In the genomic region with DNA sequence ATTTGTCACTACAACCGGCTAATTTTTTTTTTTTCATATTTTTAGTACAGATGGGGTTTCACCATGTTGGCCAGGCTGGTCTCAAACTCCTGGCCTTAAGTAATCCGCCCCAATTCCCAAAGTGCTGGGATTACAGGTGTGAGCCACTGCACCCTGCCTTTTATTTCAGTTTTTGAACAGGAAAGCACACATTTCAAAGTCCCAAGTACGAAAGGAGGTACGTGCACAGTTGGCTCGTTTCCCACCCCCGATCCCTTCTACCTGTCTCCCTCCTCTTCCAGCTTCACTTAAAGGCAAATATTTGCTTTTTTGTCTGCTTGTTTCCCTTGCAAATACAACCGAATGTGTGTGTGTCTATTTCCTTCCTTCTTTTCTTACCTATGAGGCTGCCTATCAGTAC, we compare ENCODE assay signal across 1 cellular context.
TF ChIP-seq lines count a peak whose summit lies in the region.

No MANE protein-coding gene starts in this region.

TF ChIP-seq in HepG2, 621 proteins besides CTCF, POLR2A, EP300 and RAD21 (continued from another document and continues in another):
- TF ChIP-seq, protein P1, sequence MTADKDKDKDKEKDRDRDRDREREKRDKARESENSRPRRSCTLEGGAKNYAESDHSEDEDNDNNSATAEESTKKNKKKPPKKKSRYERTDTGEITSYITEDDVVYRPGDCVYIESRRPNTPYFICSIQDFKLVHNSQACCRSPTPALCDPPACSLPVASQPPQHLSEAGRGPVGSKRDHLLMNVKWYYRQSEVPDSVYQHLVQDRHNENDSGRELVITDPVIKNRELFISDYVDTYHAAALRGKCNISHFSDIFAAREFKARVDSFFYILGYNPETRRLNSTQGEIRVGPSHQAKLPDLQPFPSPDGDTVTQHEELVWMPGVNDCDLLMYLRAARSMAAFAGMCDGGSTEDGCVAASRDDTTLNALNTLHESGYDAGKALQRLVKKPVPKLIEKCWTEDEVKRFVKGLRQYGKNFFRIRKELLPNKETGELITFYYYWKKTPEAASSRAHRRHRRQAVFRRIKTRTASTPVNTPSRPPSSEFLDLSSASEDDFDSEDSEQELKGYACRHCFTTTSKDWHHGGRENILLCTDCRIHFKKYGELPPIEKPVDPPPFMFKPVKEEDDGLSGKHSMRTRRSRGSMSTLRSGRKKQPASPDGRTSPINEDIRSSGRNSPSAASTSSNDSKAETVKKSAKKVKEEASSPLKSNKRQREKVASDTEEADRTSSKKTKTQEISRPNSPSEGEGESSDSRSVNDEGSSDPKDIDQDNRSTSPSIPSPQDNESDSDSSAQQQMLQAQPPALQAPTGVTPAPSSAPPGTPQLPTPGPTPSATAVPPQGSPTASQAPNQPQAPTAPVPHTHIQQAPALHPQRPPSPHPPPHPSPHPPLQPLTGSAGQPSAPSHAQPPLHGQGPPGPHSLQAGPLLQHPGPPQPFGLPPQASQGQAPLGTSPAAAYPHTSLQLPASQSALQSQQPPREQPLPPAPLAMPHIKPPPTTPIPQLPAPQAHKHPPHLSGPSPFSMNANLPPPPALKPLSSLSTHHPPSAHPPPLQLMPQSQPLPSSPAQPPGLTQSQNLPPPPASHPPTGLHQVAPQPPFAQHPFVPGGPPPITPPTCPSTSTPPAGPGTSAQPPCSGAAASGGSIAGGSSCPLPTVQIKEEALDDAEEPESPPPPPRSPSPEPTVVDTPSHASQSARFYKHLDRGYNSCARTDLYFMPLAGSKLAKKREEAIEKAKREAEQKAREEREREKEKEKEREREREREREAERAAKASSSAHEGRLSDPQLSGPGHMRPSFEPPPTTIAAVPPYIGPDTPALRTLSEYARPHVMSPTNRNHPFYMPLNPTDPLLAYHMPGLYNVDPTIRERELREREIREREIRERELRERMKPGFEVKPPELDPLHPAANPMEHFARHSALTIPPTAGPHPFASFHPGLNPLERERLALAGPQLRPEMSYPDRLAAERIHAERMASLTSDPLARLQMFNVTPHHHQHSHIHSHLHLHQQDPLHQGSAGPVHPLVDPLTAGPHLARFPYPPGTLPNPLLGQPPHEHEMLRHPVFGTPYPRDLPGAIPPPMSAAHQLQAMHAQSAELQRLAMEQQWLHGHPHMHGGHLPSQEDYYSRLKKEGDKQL (CRISPR knock-in tag; IDR thresholded peaks at IDR 0.05; ENCODE audit: low read depth), result peak; percentile 86
- TF ChIP-seq ZNF20 (CRISPR knock-in tag; IDR thresholded peaks at IDR 0.05) (no peak), ZNF550 (CRISPR knock-in tag; IDR thresholded peaks at IDR 0.05; ENCODE audit: borderline replicate concordance) (no peak), SMARCE1 (IDR thresholded peaks at IDR 0.05; ENCODE audit: borderline replicate concordance) (no peak), CBX5 (CRISPR knock-in tag; IDR thresholded peaks at IDR 0.05; ENCODE audit: borderline replicate concordance) (no peak), RXRA (CRISPR knock-in tag; IDR thresholded peaks at IDR 0.05) (no peak; the same call in 1 of the 2 replicates), ERF (CRISPR knock-in tag; IDR thresholded peaks at IDR 0.05) (peak; percentile 66), NKX3-1 (CRISPR knock-in tag; IDR thresholded peaks at IDR 0.05) (no peak), NCOA2 (CRISPR knock-in tag; IDR thresholded peaks at IDR 0.05) (peak; percentile 72), ZNF644 (CRISPR knock-in tag; IDR thresholded peaks at IDR 0.05; ENCODE audit: low read depth) (0 out of 2 replicates have a peak, but pooled peaks have one; percentile 42), MED8 (CRISPR knock-in tag; IDR thresholded peaks at IDR 0.05; ENCODE audit: insufficient replicate concordance) (no peak), KDM1A (CRISPR knock-in tag; IDR thresholded peaks at IDR 0.05) (no peak), ZNF816 (CRISPR knock-in tag; IDR thresholded peaks at IDR 0.05; ENCODE audit: borderline replicate concordance) (peak; percentile 57; the same call in 1 of the 2 replicates), KAT2B (IDR thresholded peaks at IDR 0.05; ENCODE audit: borderline replicate concordance, low read depth, low read length) (no peak), ZSCAN21 (CRISPR knock-in tag; IDR thresholded peaks at IDR 0.05; ENCODE audit: borderline replicate concordance) (no peak), MED13 (CRISPR knock-in tag; IDR thresholded peaks at IDR 0.05) (no peak), ZNF44 (CRISPR knock-in tag; IDR thresholded peaks at IDR 0.05) (no peak), ZMYM2 (CRISPR knock-in tag; IDR thresholded peaks at IDR 0.05) (no peak; the same call in 1 of the 2 replicates), ONECUT2 (CRISPR knock-in tag; IDR thresholded peaks at IDR 0.05) (no peak), TCF12 (IDR thresholded peaks at IDR 0.05) (no peak), TCF12 (CRISPR knock-in tag; IDR thresholded peaks at IDR 0.05) (no peak; the same call in 1 of the 2 replicates)
- TF ChIP-seq, protein P2, sequence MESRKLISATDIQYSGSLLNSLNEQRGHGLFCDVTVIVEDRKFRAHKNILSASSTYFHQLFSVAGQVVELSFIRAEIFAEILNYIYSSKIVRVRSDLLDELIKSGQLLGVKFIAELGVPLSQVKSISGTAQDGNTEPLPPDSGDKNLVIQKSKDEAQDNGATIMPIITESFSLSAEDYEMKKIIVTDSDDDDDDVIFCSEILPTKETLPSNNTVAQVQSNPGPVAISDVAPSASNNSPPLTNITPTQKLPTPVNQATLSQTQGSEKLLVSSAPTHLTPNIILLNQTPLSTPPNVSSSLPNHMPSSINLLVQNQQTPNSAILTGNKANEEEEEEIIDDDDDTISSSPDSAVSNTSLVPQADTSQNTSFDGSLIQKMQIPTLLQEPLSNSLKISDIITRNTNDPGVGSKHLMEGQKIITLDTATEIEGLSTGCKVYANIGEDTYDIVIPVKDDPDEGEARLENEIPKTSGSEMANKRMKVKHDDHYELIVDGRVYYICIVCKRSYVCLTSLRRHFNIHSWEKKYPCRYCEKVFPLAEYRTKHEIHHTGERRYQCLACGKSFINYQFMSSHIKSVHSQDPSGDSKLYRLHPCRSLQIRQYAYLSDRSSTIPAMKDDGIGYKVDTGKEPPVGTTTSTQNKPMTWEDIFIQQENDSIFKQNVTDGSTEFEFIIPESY (CRISPR knock-in tag; IDR thresholded peaks at IDR 0.05), result no peak
- TF ChIP-seq, protein P3, sequence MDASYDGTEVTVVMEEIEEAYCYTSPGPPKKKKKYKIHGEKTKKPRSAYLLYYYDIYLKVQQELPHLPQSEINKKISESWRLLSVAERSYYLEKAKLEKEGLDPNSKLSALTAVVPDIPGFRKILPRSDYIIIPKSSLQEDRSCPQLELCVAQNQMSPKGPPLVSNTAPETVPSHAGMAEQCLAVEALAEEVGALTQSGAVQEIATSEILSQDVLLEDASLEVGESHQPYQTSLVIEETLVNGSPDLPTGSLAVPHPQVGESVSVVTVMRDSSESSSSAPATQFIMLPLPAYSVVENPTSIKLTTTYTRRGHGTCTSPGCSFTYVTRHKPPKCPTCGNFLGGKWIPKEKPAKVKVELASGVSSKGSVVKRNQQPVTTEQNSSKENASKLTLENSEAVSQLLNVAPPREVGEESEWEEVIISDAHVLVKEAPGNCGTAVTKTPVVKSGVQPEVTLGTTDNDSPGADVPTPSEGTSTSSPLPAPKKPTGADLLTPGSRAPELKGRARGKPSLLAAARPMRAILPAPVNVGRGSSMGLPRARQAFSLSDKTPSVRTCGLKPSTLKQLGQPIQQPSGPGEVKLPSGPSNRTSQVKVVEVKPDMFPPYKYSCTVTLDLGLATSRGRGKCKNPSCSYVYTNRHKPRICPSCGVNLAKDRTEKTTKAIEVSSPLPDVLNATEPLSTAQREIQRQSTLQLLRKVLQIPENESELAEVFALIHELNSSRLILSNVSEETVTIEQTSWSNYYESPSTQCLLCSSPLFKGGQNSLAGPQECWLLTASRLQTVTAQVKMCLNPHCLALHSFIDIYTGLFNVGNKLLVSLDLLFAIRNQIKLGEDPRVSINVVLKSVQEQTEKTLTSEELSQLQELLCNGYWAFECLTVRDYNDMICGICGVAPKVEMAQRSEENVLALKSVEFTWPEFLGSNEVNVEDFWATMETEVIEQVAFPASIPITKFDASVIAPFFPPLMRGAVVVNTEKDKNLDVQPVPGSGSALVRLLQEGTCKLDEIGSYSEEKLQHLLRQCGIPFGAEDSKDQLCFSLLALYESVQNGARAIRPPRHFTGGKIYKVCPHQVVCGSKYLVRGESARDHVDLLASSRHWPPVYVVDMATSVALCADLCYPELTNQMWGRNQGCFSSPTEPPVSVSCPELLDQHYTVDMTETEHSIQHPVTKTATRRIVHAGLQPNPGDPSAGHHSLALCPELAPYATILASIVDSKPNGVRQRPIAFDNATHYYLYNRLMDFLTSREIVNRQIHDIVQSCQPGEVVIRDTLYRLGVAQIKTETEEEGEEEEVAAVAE (CRISPR knock-in tag; IDR thresholded peaks at IDR 0.05; ENCODE audit: borderline replicate concordance), result no peak
- TF ChIP-seq, protein P4, sequence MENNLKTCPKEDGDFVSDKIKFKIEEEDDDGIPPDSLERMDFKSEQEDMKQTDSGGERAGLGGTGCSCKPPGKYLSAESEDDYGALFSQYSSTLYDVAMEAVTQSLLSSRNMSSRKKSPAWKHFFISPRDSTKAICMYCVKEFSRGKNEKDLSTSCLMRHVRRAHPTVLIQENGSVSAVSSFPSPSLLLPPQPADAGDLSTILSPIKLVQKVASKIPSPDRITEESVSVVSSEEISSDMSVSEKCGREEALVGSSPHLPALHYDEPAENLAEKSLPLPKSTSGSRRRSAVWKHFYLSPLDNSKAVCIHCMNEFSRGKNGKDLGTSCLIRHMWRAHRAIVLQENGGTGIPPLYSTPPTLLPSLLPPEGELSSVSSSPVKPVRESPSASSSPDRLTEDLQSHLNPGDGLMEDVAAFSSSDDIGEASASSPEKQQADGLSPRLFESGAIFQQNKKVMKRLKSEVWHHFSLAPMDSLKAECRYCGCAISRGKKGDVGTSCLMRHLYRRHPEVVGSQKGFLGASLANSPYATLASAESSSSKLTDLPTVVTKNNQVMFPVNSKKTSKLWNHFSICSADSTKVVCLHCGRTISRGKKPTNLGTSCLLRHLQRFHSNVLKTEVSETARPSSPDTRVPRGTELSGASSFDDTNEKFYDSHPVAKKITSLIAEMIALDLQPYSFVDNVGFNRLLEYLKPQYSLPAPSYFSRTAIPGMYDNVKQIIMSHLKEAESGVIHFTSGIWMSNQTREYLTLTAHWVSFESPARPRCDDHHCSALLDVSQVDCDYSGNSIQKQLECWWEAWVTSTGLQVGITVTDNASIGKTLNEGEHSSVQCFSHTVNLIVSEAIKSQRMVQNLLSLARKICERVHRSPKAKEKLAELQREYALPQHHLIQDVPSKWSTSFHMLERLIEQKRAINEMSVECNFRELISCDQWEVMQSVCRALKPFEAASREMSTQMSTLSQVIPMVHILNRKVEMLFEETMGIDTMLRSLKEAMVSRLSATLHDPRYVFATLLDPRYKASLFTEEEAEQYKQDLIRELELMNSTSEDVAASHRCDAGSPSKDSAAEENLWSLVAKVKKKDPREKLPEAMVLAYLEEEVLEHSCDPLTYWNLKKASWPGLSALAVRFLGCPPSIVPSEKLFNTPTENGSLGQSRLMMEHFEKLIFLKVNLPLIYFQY (CRISPR knock-in tag; IDR thresholded peaks at IDR 0.05; ENCODE audit: borderline replicate concordance), result no peak
- TF ChIP-seq, protein P5, sequence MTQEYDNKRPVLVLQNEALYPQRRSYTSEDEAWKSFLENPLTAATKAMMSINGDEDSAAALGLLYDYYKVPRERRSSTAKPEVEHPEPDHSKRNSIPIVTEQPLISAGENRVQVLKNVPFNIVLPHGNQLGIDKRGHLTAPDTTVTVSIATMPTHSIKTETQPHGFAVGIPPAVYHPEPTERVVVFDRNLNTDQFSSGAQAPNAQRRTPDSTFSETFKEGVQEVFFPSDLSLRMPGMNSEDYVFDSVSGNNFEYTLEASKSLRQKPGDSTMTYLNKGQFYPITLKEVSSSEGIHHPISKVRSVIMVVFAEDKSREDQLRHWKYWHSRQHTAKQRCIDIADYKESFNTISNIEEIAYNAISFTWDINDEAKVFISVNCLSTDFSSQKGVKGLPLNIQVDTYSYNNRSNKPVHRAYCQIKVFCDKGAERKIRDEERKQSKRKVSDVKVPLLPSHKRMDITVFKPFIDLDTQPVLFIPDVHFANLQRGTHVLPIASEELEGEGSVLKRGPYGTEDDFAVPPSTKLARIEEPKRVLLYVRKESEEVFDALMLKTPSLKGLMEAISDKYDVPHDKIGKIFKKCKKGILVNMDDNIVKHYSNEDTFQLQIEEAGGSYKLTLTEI (CRISPR knock-in tag; conservative IDR thresholded peaks at IDR 0.05), result no peak
- TF ChIP-seq, protein P6, sequence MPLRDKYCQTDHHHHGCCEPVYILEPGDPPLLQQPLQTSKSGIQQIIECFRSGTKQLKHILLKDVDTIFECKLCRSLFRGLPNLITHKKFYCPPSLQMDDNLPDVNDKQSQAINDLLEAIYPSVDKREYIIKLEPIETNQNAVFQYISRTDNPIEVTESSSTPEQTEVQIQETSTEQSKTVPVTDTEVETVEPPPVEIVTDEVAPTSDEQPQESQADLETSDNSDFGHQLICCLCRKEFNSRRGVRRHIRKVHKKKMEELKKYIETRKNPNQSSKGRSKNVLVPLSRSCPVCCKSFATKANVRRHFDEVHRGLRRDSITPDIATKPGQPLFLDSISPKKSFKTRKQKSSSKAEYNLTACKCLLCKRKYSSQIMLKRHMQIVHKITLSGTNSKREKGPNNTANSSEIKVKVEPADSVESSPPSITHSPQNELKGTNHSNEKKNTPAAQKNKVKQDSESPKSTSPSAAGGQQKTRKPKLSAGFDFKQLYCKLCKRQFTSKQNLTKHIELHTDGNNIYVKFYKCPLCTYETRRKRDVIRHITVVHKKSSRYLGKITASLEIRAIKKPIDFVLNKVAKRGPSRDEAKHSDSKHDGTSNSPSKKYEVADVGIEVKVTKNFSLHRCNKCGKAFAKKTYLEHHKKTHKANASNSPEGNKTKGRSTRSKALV (CRISPR knock-in tag; IDR thresholded peaks at IDR 0.05), result peak; percentile 81; the same call in 1 of the 2 replicates
- TF ChIP-seq, protein P7, sequence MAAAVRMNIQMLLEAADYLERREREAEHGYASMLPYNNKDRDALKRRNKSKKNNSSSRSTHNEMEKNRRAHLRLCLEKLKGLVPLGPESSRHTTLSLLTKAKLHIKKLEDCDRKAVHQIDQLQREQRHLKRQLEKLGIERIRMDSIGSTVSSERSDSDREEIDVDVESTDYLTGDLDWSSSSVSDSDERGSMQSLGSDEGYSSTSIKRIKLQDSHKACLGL (CRISPR knock-in tag; IDR thresholded peaks at IDR 0.05), result no peak
- TF ChIP-seq, protein P8, sequence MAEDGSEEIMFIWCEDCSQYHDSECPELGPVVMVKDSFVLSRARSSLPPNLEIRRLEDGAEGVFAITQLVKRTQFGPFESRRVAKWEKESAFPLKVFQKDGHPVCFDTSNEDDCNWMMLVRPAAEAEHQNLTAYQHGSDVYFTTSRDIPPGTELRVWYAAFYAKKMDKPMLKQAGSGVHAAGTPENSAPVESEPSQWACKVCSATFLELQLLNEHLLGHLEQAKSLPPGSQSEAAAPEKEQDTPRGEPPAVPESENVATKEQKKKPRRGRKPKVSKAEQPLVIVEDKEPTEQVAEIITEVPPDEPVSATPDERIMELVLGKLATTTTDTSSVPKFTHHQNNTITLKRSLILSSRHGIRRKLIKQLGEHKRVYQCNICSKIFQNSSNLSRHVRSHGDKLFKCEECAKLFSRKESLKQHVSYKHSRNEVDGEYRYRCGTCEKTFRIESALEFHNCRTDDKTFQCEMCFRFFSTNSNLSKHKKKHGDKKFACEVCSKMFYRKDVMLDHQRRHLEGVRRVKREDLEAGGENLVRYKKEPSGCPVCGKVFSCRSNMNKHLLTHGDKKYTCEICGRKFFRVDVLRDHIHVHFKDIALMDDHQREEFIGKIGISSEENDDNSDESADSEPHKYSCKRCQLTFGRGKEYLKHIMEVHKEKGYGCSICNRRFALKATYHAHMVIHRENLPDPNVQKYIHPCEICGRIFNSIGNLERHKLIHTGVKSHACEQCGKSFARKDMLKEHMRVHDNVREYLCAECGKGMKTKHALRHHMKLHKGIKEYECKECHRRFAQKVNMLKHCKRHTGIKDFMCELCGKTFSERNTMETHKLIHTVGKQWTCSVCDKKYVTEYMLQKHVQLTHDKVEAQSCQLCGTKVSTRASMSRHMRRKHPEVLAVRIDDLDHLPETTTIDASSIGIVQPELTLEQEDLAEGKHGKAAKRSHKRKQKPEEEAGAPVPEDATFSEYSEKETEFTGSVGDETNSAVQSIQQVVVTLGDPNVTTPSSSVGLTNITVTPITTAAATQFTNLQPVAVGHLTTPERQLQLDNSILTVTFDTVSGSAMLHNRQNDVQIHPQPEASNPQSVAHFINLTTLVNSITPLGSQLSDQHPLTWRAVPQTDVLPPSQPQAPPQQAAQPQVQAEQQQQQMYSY (CRISPR knock-in tag; IDR thresholded peaks at IDR 0.05), result no peak
